ENCODE assay signal across 1 cellular context in genomic region chr15:40859206-40859851, GRCh38.
TF ChIP-seq lines count a peak whose summit lies in the region.

No MANE protein-coding gene starts in this region.

TF ChIP-seq in GM12878, 131 proteins besides CTCF, POLR2A, EP300 and RAD21 (continued from another document and continues in another):
- TF ChIP-seq IRF5 (IDR thresholded peaks at IDR 0.05; ENCODE audit: borderline replicate concordance) (no peak), EZH2 (IDR thresholded peaks at IDR 0.05; ENCODE audit: borderline replicate concordance, control insufficient read depth, low read depth, low read length) (no peak), ZBED1 (IDR thresholded peaks at IDR 0.05; ENCODE audit: borderline replicate concordance) (no peak), BACH1 (IDR thresholded peaks at IDR 0.05; ENCODE audit: borderline replicate concordance) (no peak), NFYA (IDR thresholded peaks at IDR 0.05; ENCODE audit: borderline replicate concordance, low read depth, low read length) (no peak), EED (IDR thresholded peaks at IDR 0.05; ENCODE audit: low read depth) (0 out of 2 replicates have a peak, but pooled peaks have one; percentile 37), TBL1XR1 (IDR thresholded peaks at IDR 0.05; ENCODE audit: low read depth, low read length) (no peak), SMAD5 (IDR thresholded peaks at IDR 0.05; ENCODE audit: low read depth) (no peak), YBX1 (IDR thresholded peaks at IDR 0.05) (no peak), TCF3 (IDR thresholded peaks at IDR 0.05; ENCODE audit: borderline replicate concordance, insufficient read depth, low read depth, low read length) (no peak), SMARCA5 (IDR thresholded peaks at IDR 0.05) (peak; percentile 62; the same call in 1 of the 2 replicates), IRF3 (IDR thresholded peaks at IDR 0.05) (no peak), NR2C2 (IDR thresholded peaks at IDR 0.05; ENCODE audit: borderline replicate concordance, control insufficient read depth, insufficient read length, low read depth) (no peak), NFXL1 (IDR thresholded peaks at IDR 0.05; ENCODE audit: borderline replicate concordance) (no peak), ATF2 (IDR thresholded peaks at IDR 0.05; ENCODE audit: low read length) (no peak), MLLT1 (IDR thresholded peaks at IDR 0.05) (no peak), ETV6 (conservative IDR thresholded peaks at IDR 0.05 in 1 of 2, IDR thresholded peaks at IDR 0.05 in 1 of 2; ENCODE audit: borderline replicate concordance in 1 of 2, low read depth in 1 of 2) (0 out of 4 replicates have a peak, but pooled peaks of 1 of the 2 experiments have one; percentile 25), TCF12 (IDR thresholded peaks at IDR 0.05; ENCODE audit: low read depth, low read length) (peak; percentile 70; the same call in 1 of the 2 replicates), CBFB (IDR thresholded peaks at IDR 0.05; ENCODE audit: low read depth) (no peak), DPF2 (IDR thresholded peaks at IDR 0.05) (0 out of 2 replicates have a peak, but pooled peaks have one; percentile 27), HDAC6 (IDR thresholded peaks at IDR 0.05; ENCODE audit: unreplicated experiment) (no peak), SMC3 (IDR thresholded peaks at IDR 0.05; ENCODE audit: borderline replicate concordance, low read length) (peak; percentile 91), SKIL (IDR thresholded peaks at IDR 0.05; ENCODE audit: low read depth, poor library complexity, severe bottlenecking) (no peak), BMI1 (IDR thresholded peaks at IDR 0.05; ENCODE audit: borderline replicate concordance) (no peak), KDM1A (IDR thresholded peaks at IDR 0.05; ENCODE audit: borderline replicate concordance) (no peak), LARP7 (IDR thresholded peaks at IDR 0.05) (no peak; the same call in 1 of the 2 replicates), ZBTB4 (CRISPR knock-in tag; IDR thresholded peaks at IDR 0.05) (no peak), HDGF (IDR thresholded peaks at IDR 0.05) (peak; percentile 62; the same call in 1 of the 2 replicates), POU2F2 (IDR thresholded peaks at IDR 0.05; ENCODE audit: borderline replicate concordance, low read depth, low read length) (no peak), NBN (IDR thresholded peaks at IDR 0.05) (peak; percentile 81; the same call in 1 of the 2 replicates), ZBTB11 (CRISPR knock-in tag; IDR thresholded peaks at IDR 0.05) (no peak), RFX5 (IDR thresholded peaks at IDR 0.05; ENCODE audit: low read depth, low read length) (0 out of 2 replicates have a peak, but pooled peaks have one; percentile 9), RCOR1 (conservative IDR thresholded peaks at IDR 0.05; ENCODE audit: low read depth, low read length) (0 out of 2 replicates have a peak, but pooled peaks have one; percentile 42), RB1 (IDR thresholded peaks at IDR 0.05; ENCODE audit: borderline replicate concordance) (no peak), HDAC2 (IDR thresholded peaks at IDR 0.05) (no peak), CHD1 (IDR thresholded peaks at IDR 0.05; ENCODE audit: low read depth, low read length) (no peak), JUND (IDR thresholded peaks at IDR 0.05; ENCODE audit: low read depth, low read length) (no peak), ZSCAN29 (IDR thresholded peaks at IDR 0.05) (no peak), CBX5 (IDR thresholded peaks at IDR 0.05; ENCODE audit: low read depth) (no peak), ZNF384 (IDR thresholded peaks at IDR 0.05; ENCODE audit: borderline replicate concordance, low read depth, low read length) (no peak), FOXM1 (IDR thresholded peaks at IDR 0.05; ENCODE audit: low read depth, low read length) (no peak), SP1 (IDR thresholded peaks at IDR 0.05; ENCODE audit: low read depth, low read length) (no peak), USF2 (IDR thresholded peaks at IDR 0.05; ENCODE audit: borderline replicate concordance, low read depth, low read length) (no peak), ZBTB40 (IDR thresholded peaks at IDR 0.05; ENCODE audit: borderline replicate concordance) (no peak), ASH2L (IDR thresholded peaks at IDR 0.05; ENCODE audit: borderline replicate concordance, low read depth) (no peak), MYB (IDR thresholded peaks at IDR 0.05; ENCODE audit: borderline replicate concordance, low read depth, low read length) (no peak)
